ENCODE assay signal across 19 cellular contexts in genomic region chr14:68892961-68893360, GRCh38.
"Had no signal": no experiment of that assay in that cellular context is flagged by ENCODE, and none has a peak within 500 bp of the region (broad histone marks: within the 10 kb centered on the region; RNA-seq: fewer than 3 reads in every experiment).

No MANE protein-coding gene starts in this region.

- H3K27me3 ChIP-seq: uterus had no signal

- DNase-seq: activated CD4-positive, alpha-beta T cell treated with anti-CD3 and anti-CD28 coated beads, Interleukin-2, amount 50 U/mL, for 4 hours; activated gamma-delta T cell treated with Interleukin-2 at 50 U/mL for 16 hours; activated T-cell treated with anti-CD3 and anti-CD28 coated beads, Interleukin-2, amount 50 U/mL, for 72 hours; caudate nucleus; cortex of kidney; effector CD8-positive, alpha-beta T cell; glutamatergic neuron; immature natural killer cell; midbrain; nucleus accumbens; stimulated activated CD4-positive, alpha-beta T cell treated with anti-CD3 and anti-CD28 coated beads, Interleukin-2, amount 100 ng/mL, for 48 hours; stimulated activated naive CD8-positive, alpha-beta T cell treated with anti-CD3 and anti-CD28 coated beads, Interleukin-15, Interleukin-2, amounts not matched to agents 100 U/mL and 50 U/mL, for 24 hours; uterus had no signal

- H3K4me3 ChIP-seq: lung, prostate gland, uterus had no signal

- ATAC-seq: activated CD4-positive, CD25-positive, alpha-beta regulatory T cell treated with anti-CD3 and anti-CD28 coated beads, Interleukin-2, amount 50 U/mL, for 24 hours; activated T-cell treated with anti-CD3 and anti-CD28 coated beads, Interleukin-2, amount 50 U/mL, for 72 hours; left colon; naive thymus-derived CD8-positive, alpha-beta T cell; sciatic nerve; stimulated activated naive CD8-positive, alpha-beta T cell treated with anti-CD3 and anti-CD28 coated beads, Interleukin-15, Interleukin-2, amounts not matched to agents 100 U/mL and 50 U/mL, for 24 hours had no signal

- H3K36me3 ChIP-seq: uterus had no signal

- H3K27ac Mint-ChIP-seq: activated T-cell treated with anti-CD3 and anti-CD28 coated beads, Interleukin-2, amount 50 U/mL, for 72 hours had no signal

- H3K9me3 Mint-ChIP-seq: activated T-cell treated with anti-CD3 and anti-CD28 coated beads, Interleukin-2, amount 50 U/mL, for 72 hours; immature natural killer cell; naive thymus-derived CD8-positive, alpha-beta T cell had no signal

- H3K4me1 ChIP-seq: prostate gland, uterus had no signal

- H3K27me3 Mint-ChIP-seq: naive thymus-derived CD8-positive, alpha-beta T cell had no signal

- H3K9me3 ChIP-seq: prostate gland, uterus had no signal

- H3K36me3 Mint-ChIP-seq: immature natural killer cell had no signal

- H3K4me3 Mint-ChIP-seq: activated T-cell treated with anti-CD3 and anti-CD28 coated beads, Interleukin-2, amount 50 U/mL, for 72 hours; immature natural killer cell; naive thymus-derived CD8-positive, alpha-beta T cell had no signal
